12 cellular contexts compared by ENCODE assay signal in the genomic region with DNA sequence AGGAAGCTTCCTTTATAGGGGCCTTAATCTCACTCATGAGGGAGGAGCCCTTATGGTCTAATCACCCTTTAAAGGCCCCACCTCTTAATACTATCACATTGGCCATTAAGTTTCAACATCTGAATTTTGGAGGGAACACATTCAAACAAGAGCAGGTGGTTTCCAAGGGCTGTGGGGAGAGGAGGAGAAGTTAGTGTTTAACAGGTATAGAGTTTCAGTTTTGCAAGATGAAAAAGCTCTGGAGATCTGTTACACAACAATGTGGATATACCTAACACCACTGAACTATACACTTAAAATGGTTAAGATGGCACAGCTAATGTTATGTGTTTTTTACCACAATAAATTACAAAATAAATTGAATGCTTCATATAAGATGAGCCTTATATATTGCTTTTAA.
"Had no signal": no experiment of that assay in that cellular context is flagged by ENCODE, and none has a peak within 500 bp of the region (broad histone marks: within the 10 kb centered on the region; RNA-seq: fewer than 3 reads in every experiment).

No MANE protein-coding gene starts in this region.

- ATAC-seq: left ventricle myocardium superior; naive thymus-derived CD8-positive, alpha-beta T cell; pancreas; sciatic nerve had no signal

- DNase-seq: activated CD4-positive, alpha-beta T cell treated with anti-CD3 and anti-CD28 coated beads, Interleukin-2, amount 10 ng/mL, durations not matched to agents 24 days and 14 days; activated CD4-positive, CD25-positive, alpha-beta regulatory T cell; activated CD8-positive, alpha-beta memory T cell treated with anti-CD3 and anti-CD28 coated beads for 24 hours; activated naive CD4-positive, alpha-beta T cell treated with Interleukin-2 at 50 U/mL for 16 hours; anterior cingulate cortex; cortex of kidney; effector CD4-positive, alpha-beta T cell; hippocampal formation; left ventricle myocardium superior; naive thymus-derived CD8-positive, alpha-beta T cell; pancreas had no signal
